8 cellular contexts compared by ENCODE assay signal in genomic region chr17:41069031-41069430, GRCh38. TPM values are rescaled to one million over a fixed set of nuclear protein-coding genes. Genes with fewer than 3 reads are reported as not detected.
"Had no signal": no experiment of that assay in that cellular context is flagged by ENCODE, and none has a peak within 500 bp of the region (broad histone marks: within the 10 kb centered on the region; RNA-seq: fewer than 3 reads in every experiment).

No MANE protein-coding gene starts in this region.

- DNase-seq: GM23248, H9, HCEC 1CT had no signal

- H3K27ac ChIP-seq: GM23248, KMS-11 had no signal

- H3K4me2 ChIP-seq: KMS-11 had no signal

- ATAC-seq: HepG2, K562 had no signal

- H3K4me3 ChIP-seq: GM23248, K562 had no signal

- H3K9ac ChIP-seq: GM23248, KMS-11 had no signal

- H2AFZ ChIP-seq: GM23248 had no signal

RNA-seq across cellular contexts. Expression of gene KRTAP2-4, which starts 3.4 kb away (rescaled TPM):
- total RNA-seq: GM23248, H1, H9, HepG2, HT-29, K562 had no signal
- polyA plus RNA-seq: GM23248, H1, HepG2, K562 had no signal

RNA-seq across cellular contexts. Expression of gene KRTAP2-3, which starts 9.1 kb away (rescaled TPM):
- total RNA-seq: H1, H9, HepG2, HT-29, K562 had no signal
- polyA plus RNA-seq: H1, K562 had no signal

RNA-seq across cellular contexts. Expression of gene KRTAP2-2, which starts 14.0 kb away (rescaled TPM):
- total RNA-seq: GM23248, H1, H9, HepG2, HT-29, K562 had no signal
- polyA plus RNA-seq: H1, HepG2, K562 had no signal

RNA-seq across cellular contexts. Expression of gene KRTAP4-7, which starts 14.9 kb away (rescaled TPM):
- total RNA-seq: GM23248, H1, H9, HepG2, HT-29, K562 had no signal
- polyA plus RNA-seq: GM23248, H1, HepG2, K562 had no signal

RNA-seq across cellular contexts. Expression of gene KRTAP2-1, which starts 21.9 kb away (rescaled TPM):
- total RNA-seq: GM23248, H1, H9, HepG2, HT-29, K562 had no signal
- polyA plus RNA-seq: GM23248, H1, HepG2, K562 had no signal
